ENCODE assay signal across 18 cellular contexts in the genomic region with DNA sequence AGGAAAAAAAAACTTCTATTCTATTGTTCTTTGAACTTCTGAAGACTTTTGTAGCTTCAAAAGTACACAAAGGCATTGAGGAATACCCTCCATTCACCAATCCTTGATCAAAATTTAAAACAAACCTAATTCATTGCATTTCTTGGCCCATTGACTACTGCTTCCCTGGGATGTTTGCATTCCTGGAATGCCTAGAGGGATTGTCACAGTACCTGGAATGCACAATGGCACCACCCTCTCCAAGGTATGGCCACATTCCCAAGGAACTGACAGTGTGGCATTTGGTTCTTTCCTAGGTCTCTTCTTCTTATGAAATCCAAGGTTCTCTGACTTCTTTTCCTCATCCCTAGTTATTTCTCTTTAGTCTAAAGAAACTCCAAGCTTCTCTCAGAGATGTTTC.
DNase-seq lines count a peak whose midpoint lies in the region; ATAC-seq and TF ChIP-seq lines count a peak whose summit lies in the region.
"Had no signal": no experiment of that assay in that cellular context is flagged by ENCODE, and none has a peak within 500 bp of the region (broad histone marks: within the 10 kb centered on the region; RNA-seq: fewer than 3 reads in every experiment).

No MANE protein-coding gene starts in this region.

- H3K9me3 Mint-ChIP-seq in MCF 10A (ENCODE audit: unreplicated experiment), result no peaks in the 10 kb centered on the region
- H3K9me3 Mint-ChIP-seq: activated B cell treated with CpG ODN at 0.5 μM for 24 hours had no signal

- DNase-seq in MCF 10A (ENCODE audit: unreplicated experiment) (peak; percentile 39), breast epithelium (ENCODE audit: low spot score in 2 of 2) (no peak), amniotic epithelial cell (ENCODE audit: low read depth) (peak; percentile 2), iPS-NIHi7 (ENCODE audit: extremely low spot score) (peak; percentile 75), HCEC 1CT (no peak), posterior vena cava (ENCODE audit: low spot score) (no peak), sciatic nerve (ENCODE audit: low spot score) (no peak)
- DNase-seq in activated T-cell treated with anti-CD3 and anti-CD28 coated beads, Interleukin-2, amount 50 U/mL, for 1 hour, result no peak
- DNase-seq: activated B cell treated with CpG ODN at 0.5 μM for 24 hours; activated naive CD4-positive, alpha-beta T cell treated with anti-CD3 and anti-CD28 coated beads, Interleukin-2, amount 50 U/mL, for 16 hours; CD4-positive, alpha-beta memory T cell; MM.1S; NCI-H2081 treated with DMSO at 0.1 percent for 48 hours; RPMI8226 had no signal

- CTCF ChIA-PET in MCF 10A (lab: Yijun Ruan, JAX), result interaction anchor here (1.2 kb wide), 1 partner anchor 11 kb away, joined by 3 read pairs; no protein-coding TSS in a partner anchor

- POLR2A ChIA-PET in MCF 10A (lab: Yijun Ruan, JAX), result interaction anchor here (0.6 to 0.7 kb wide), 2 partner anchors 312 to 449 kb away, joined by 3 to 4 read pairs; no protein-coding TSS in a partner anchor

- H3K36me3 ChIP-seq in breast epithelium, result no peaks in the 10 kb centered on the region

- H3K27me3 Mint-ChIP-seq in MCF 10A (ENCODE audit: insufficient read depth, unreplicated experiment), result no peaks in the 10 kb centered on the region
- H3K27me3 Mint-ChIP-seq: activated B cell treated with CpG ODN at 0.5 μM for 24 hours; CD4-positive, alpha-beta memory T cell; central memory CD8-positive, alpha-beta T cell; stimulated activated naive CD8-positive, alpha-beta T cell treated with anti-CD3 and anti-CD28 coated beads, Interleukin-15, Interleukin-2, amounts not matched to agents 100 ng/mL and 50 ng/mL, for 24 hours had no signal

- no peaks in the 10 kb centered on the region for H3K36me3 Mint-ChIP-seq in MCF 10A (ENCODE audit: insufficient read depth, unreplicated experiment)
- H3K36me3 Mint-ChIP-seq: CD4-positive, alpha-beta memory T cell had no signal

- no peaks in the 10 kb centered on the region for H3K4me1 ChIP-seq in breast epithelium
- H3K4me1 ChIP-seq: parathyroid adenoma had no signal

- TF ChIP-seq CTCF in MCF 10A (IDR thresholded peaks at IDR 0.05; ENCODE audit: unreplicated experiment) (no peak), breast epithelium (IDR thresholded peaks at IDR 0.05) (no peak)

- no peak for TF ChIP-seq POLR2A in breast epithelium (IDR thresholded peaks at IDR 0.05)

- no peak for ATAC-seq in sciatic nerve
- ATAC-seq: GM12878 had no signal

- H3K27me3 ChIP-seq in breast epithelium, result no peaks in the 10 kb centered on the region

- peak overlapping the region; percentile 20 for H3K27ac Mint-ChIP-seq in MCF 10A (ENCODE audit: low read depth, unreplicated experiment)
- H3K27ac Mint-ChIP-seq: activated B cell treated with CpG ODN at 0.5 μM for 24 hours; CD4-positive, alpha-beta memory T cell; stimulated activated naive CD8-positive, alpha-beta T cell treated with anti-CD3 and anti-CD28 coated beads, Interleukin-15, Interleukin-2, amounts not matched to agents 100 ng/mL and 50 ng/mL, for 24 hours had no signal

- no TSS peak for BruUV-seq in MCF 10A (replicated peaks; lab: Mats Ljungman, UMichigan)

- intact Hi-C loops in MCF 10A (cut with micrococcal nuclease) (no loop called here), breast epithelium (cut with DNase I; ENCODE audit: low total_unique reads) (no loop called here), posterior vena cava (cut with DNase I) (no loop called here), sciatic nerve (cut with DNase I) (no loop called here)

- peaks cover 15% of the 10 kb centered on the region for H3K4me1 Mint-ChIP-seq in MCF 10A (ENCODE audit: insufficient read depth, unreplicated experiment)
- H3K4me1 Mint-ChIP-seq: activated B cell treated with CpG ODN at 0.5 μM for 24 hours; CD4-positive, alpha-beta memory T cell; central memory CD8-positive, alpha-beta T cell had no signal

- H3K4me3 Mint-ChIP-seq in MCF 10A (ENCODE audit: unreplicated experiment), result no peak overlapping the region
- H3K4me3 Mint-ChIP-seq: activated B cell treated with CpG ODN at 0.5 μM for 24 hours; CD4-positive, alpha-beta memory T cell; central memory CD8-positive, alpha-beta T cell; stimulated activated naive CD8-positive, alpha-beta T cell treated with anti-CD3 and anti-CD28 coated beads, Interleukin-15, Interleukin-2, amounts not matched to agents 100 ng/mL and 50 ng/mL, for 24 hours had no signal

- H3K27ac ChIP-seq in breast epithelium, result no peak overlapping the region
- H3K27ac ChIP-seq: parathyroid adenoma had no signal

- H3K4me3 ChIP-seq in breast epithelium, result no peak overlapping the region
- H3K4me3 ChIP-seq: GM12878 had no signal

- no peaks in the 10 kb centered on the region for H3K9me3 ChIP-seq in breast epithelium

Comparison
In these comparisons a context has a peak if more than half of its experiments do, and no peak if none do; other contexts are left out.
1. DNase-seq: peak in MCF 10A (single experiment), amniotic epithelial cell (single experiment) and iPS-NIHi7 (single experiment); none in breast epithelium (0 of 2), activated T-cell treated with anti-CD3 and anti-CD28 coated beads, Interleukin-2, amount 50 U/mL, for 1 hour (single experiment), HCEC 1CT (single experiment), posterior vena cava (single experiment) and sciatic nerve (single experiment).